8 cellular contexts compared by ENCODE assay signal in the genomic region with DNA sequence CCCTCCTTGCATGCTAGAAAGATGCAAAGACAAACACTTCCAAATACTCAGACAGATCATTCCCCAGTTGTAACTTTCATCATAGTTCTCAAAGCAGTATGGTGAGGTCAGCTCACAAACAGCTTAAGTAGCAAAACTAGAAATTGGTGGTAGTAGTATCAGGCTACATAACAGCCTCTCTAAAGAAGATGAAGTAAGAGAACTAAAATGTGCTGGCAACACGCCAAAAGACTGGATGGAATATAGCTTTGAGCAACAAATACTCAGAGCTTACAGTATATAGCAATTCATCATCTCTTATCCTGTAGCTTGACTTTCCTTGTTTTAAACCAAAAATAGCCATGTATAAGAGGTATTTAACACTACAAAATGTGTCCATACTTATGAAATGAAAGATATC. TPM values are rescaled to one million over a fixed set of nuclear protein-coding genes. Genes with fewer than 3 reads are reported as not detected.
DNase-seq lines count a peak whose midpoint lies in the region; ATAC-seq and TF ChIP-seq lines count a peak whose summit lies in the region.

No MANE protein-coding gene starts in this region.

- H3K9me3 Mint-ChIP-seq in activated naive CD8-positive, alpha-beta T cell treated with anti-CD3 and anti-CD28 coated beads for 36 hours, result no peaks in the 10 kb centered on the region
- H3K9me3 Mint-ChIP-seq in activated naive CD8-positive, alpha-beta T cell treated with anti-CD3 and anti-CD28 coated beads, Interleukin-2, amount 50 U/mL, for 24 hours, result no peaks in the 10 kb centered on the region

- ATAC-seq in activated naive CD8-positive, alpha-beta T cell treated with anti-CD3 and anti-CD28 coated beads, Interleukin-2, amount 50 U/mL, for 24 hours, result no peak
- ATAC-seq in HG02623 (IDR thresholded peaks at IDR 0.05; ENCODE audit: unreplicated experiment) (no peak), GM18498 (IDR thresholded peaks at IDR 0.05; ENCODE audit: unreplicated experiment) (no peak)

- peak overlapping the region; percentile 80 for H3K27ac ChIP-seq in OCI-LY1 (ENCODE audit: low read depth, low read length, poor library complexity, severe bottlenecking)

- no peaks in the 10 kb centered on the region for H4K20me1 ChIP-seq in OCI-LY1 (ENCODE audit: insufficient read depth, low read length)

- H3K27me3 ChIP-seq in OCI-LY1 (ENCODE audit: insufficient read depth, low read length), result no peaks in the 10 kb centered on the region

- no peak overlapping the region for H3K4me3 Mint-ChIP-seq in activated naive CD8-positive, alpha-beta T cell treated with anti-CD3 and anti-CD28 coated beads for 36 hours
- H3K4me3 Mint-ChIP-seq in activated naive CD8-positive, alpha-beta T cell treated with anti-CD3 and anti-CD28 coated beads, Interleukin-2, amount 50 U/mL, for 24 hours, result no peak overlapping the region

- no peak overlapping the region for H2AFZ ChIP-seq in OCI-LY1 (ENCODE audit: low read length)

- peak overlapping the region; percentile 67 for H3K9ac ChIP-seq in OCI-LY1 (ENCODE audit: low read length)

- H3K27ac Mint-ChIP-seq in activated naive CD8-positive, alpha-beta T cell treated with anti-CD3 and anti-CD28 coated beads for 36 hours, result peak overlapping the region; percentile 14
- H3K27ac Mint-ChIP-seq in activated naive CD8-positive, alpha-beta T cell treated with anti-CD3 and anti-CD28 coated beads, Interleukin-2, amount 50 U/mL, for 24 hours, result no peak overlapping the region

- H3F3A ChIP-seq in OCI-LY1 (ENCODE audit: insufficient read depth, low read length), result peaks cover 15% of the 10 kb centered on the region

- DNase-seq in activated naive CD8-positive, alpha-beta T cell treated with anti-CD3 and anti-CD28 coated beads for 36 hours, result no peak
- DNase-seq in activated naive CD8-positive, alpha-beta T cell treated with anti-CD3 and anti-CD28 coated beads, Interleukin-2, amount 50 U/mL, for 24 hours, result no peak
- DNase-seq in fibroblast of mammary gland (ENCODE audit: low read depth) (peak; percentile 93), skeletal muscle cell (ENCODE audit: low read depth) (peak; percentile 87), NCI-H187 treated with DMSO at 0.1 percent for 48 hours (lab: John Stamatoyannopoulos, UW) (no peak)

- TF ChIP-seq CTCF in OCI-LY1 (IDR thresholded peaks at IDR 0.05; ENCODE audit: low read length) (no peak), fibroblast of mammary gland (conservative IDR thresholded peaks at IDR 0.05; ENCODE audit: control insufficient read depth, insufficient read depth, low read depth, low read length) (no peak)

- peaks cover 78% of the 10 kb centered on the region for H3K79me2 ChIP-seq in OCI-LY1 (ENCODE audit: insufficient read depth, low read length)

- no peaks in the 10 kb centered on the region for H3K27me3 Mint-ChIP-seq in activated naive CD8-positive, alpha-beta T cell treated with anti-CD3 and anti-CD28 coated beads for 36 hours
- H3K27me3 Mint-ChIP-seq in activated naive CD8-positive, alpha-beta T cell treated with anti-CD3 and anti-CD28 coated beads, Interleukin-2, amount 50 U/mL, for 24 hours, result no peaks in the 10 kb centered on the region

- no peaks in the 10 kb centered on the region for H3K9me3 ChIP-seq in OCI-LY1 (ENCODE audit: low read length)

- peaks cover 73% of the 10 kb centered on the region for H3K4me1 ChIP-seq in OCI-LY1 (ENCODE audit: insufficient read depth, low read length, severe bottlenecking)

- H3K36me3 Mint-ChIP-seq in activated naive CD8-positive, alpha-beta T cell treated with anti-CD3 and anti-CD28 coated beads for 36 hours, result peaks cover 11% of the 10 kb centered on the region
- peaks cover 27% of the 10 kb centered on the region for H3K36me3 Mint-ChIP-seq in activated naive CD8-positive, alpha-beta T cell treated with anti-CD3 and anti-CD28 coated beads, Interleukin-2, amount 50 U/mL, for 24 hours (ENCODE audit: low read depth)

- H3K4me1 Mint-ChIP-seq in activated naive CD8-positive, alpha-beta T cell treated with anti-CD3 and anti-CD28 coated beads for 36 hours, result peaks cover 51% of the 10 kb centered on the region
- peaks cover 52% of the 10 kb centered on the region for H3K4me1 Mint-ChIP-seq in activated naive CD8-positive, alpha-beta T cell treated with anti-CD3 and anti-CD28 coated beads, Interleukin-2, amount 50 U/mL, for 24 hours

- H3K36me3 ChIP-seq in OCI-LY1 (ENCODE audit: insufficient read depth, low read length), result peaks cover 28% of the 10 kb centered on the region

- H3K9me2 ChIP-seq in OCI-LY1 (ENCODE audit: low read depth, low read length), result no peaks in the 10 kb centered on the region

- peak overlapping the region; percentile 65 for H3K4me2 ChIP-seq in OCI-LY1 (ENCODE audit: low read length)

- H3K4me3 ChIP-seq in OCI-LY1 (ENCODE audit: low read depth, low read length, poor library complexity, severe bottlenecking) (peak overlapping the region; percentile 25), fibroblast of mammary gland (ENCODE audit: control insufficient read depth, low read depth, low read length) (no peak overlapping the region), skeletal muscle cell (ENCODE audit: low read depth, low read length) (no peak overlapping the region)

RNA-seq across cellular contexts. Expression of gene PFDN1, which starts 7.5 kb away (rescaled TPM):
- total RNA-seq in activated naive CD8-positive, alpha-beta T cell treated with anti-CD3 and anti-CD28 coated beads for 36 hours, result 10 to 100 TPM; 64.0 to 68.5 TPM

RNA-seq across cellular contexts. Expression of gene HBEGF, which starts 51.0 kb away (rescaled TPM):
- total RNA-seq in activated naive CD8-positive, alpha-beta T cell treated with anti-CD3 and anti-CD28 coated beads for 36 hours, result 1 to 10 TPM; 5.7 TPM

Comparison
In these comparisons a context has a peak if more than half of its experiments do, and no peak if none do; other contexts are left out.
1. DNase-seq: peak in fibroblast of mammary gland (single experiment) and skeletal muscle cell (single experiment); none in activated naive CD8-positive, alpha-beta T cell treated with anti-CD3 and anti-CD28 coated beads for 36 hours (single experiment), activated naive CD8-positive, alpha-beta T cell treated with anti-CD3 and anti-CD28 coated beads, Interleukin-2, amount 50 U/mL, for 24 hours (single experiment) and NCI-H187 treated with DMSO at 0.1 percent for 48 hours (single experiment).